22 cellular contexts compared by ENCODE assay signal in the genomic region with DNA sequence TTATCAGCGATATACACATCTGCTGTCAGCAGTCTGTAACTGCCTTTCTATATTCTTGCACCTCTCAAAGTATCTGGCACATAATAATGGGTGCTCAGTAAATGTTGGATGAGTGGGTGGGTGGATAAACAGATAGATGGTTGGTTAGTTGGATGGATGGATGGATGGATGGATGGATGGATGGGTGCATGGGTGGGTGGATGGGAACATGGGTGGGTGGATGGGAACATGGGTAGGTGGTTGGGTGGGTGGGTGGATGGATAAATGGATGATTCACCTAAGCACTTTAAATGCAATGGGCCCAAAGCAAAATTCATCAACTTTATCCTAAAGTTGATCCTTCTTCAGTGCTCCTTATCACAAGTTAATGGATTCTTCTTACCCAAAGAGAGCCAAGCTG.
"Had no signal": no experiment of that assay in that cellular context is flagged by ENCODE, and none has a peak within 500 bp of the region (broad histone marks: within the 10 kb centered on the region; RNA-seq: fewer than 3 reads in every experiment).

No MANE protein-coding gene starts in this region.

- H3K4me3 Mint-ChIP-seq: activated CD4-positive, alpha-beta T cell treated with anti-CD3 and anti-CD28 coated beads, Interleukin-2, amount 10 ng/mL, durations not matched to agents 7 days and 5 days; activated CD8-positive, alpha-beta memory T cell treated with anti-CD3 and anti-CD28 coated beads, Interleukin-2, amount 10 ng/mL, durations not matched to agents 7 days and 5 days; activated CD8-positive, alpha-beta T cell treated with anti-CD3 and anti-CD28 coated beads, Interleukin-2, amount 10 ng/mL, durations not matched to agents 7 days and 5 days; activated T-helper 1 cell treated with anti-CD3 and anti-CD28 coated beads, Interleukin-12 subunit alpha, Interleukin-12 subunit beta, Interleukin-2, Interleukin-4 antibody, amounts not matched to agents 30 ng/mL and 10 ng/mL and 1 ng/mL, durations not matched to agents 14 hours and 24 hours and 36 hours had no signal

- H3K27me3 Mint-ChIP-seq: activated CD4-positive, alpha-beta T cell treated with anti-CD3 and anti-CD28 coated beads, Interleukin-2, amount 10 ng/mL, durations not matched to agents 7 days and 5 days; activated CD8-positive, alpha-beta memory T cell treated with anti-CD3 and anti-CD28 coated beads, Interleukin-2, amount 10 ng/mL, durations not matched to agents 7 days and 5 days had no signal

- ATAC-seq: activated CD8-positive, alpha-beta memory T cell treated with anti-CD3 and anti-CD28 coated beads, Interleukin-2, amount 10 ng/mL, durations not matched to agents 7 days and 5 days; activated CD8-positive, alpha-beta T cell treated with anti-CD3 and anti-CD28 coated beads, Interleukin-2, amount 10 ng/mL, durations not matched to agents 7 days and 5 days; body of pancreas; gastroesophageal sphincter; heart right ventricle had no signal

- H3K27ac Mint-ChIP-seq: activated CD4-positive, alpha-beta T cell treated with anti-CD3 and anti-CD28 coated beads, Interleukin-2, amount 10 ng/mL, durations not matched to agents 7 days and 5 days; activated CD8-positive, alpha-beta memory T cell treated with anti-CD3 and anti-CD28 coated beads, Interleukin-2, amount 10 ng/mL, durations not matched to agents 7 days and 5 days; activated CD8-positive, alpha-beta T cell treated with anti-CD3 and anti-CD28 coated beads, Interleukin-2, amount 10 ng/mL, durations not matched to agents 7 days and 5 days; activated T-helper 1 cell treated with anti-CD3 and anti-CD28 coated beads, Interleukin-12 subunit alpha, Interleukin-12 subunit beta, Interleukin-2, Interleukin-4 antibody, amounts not matched to agents 30 ng/mL and 10 ng/mL and 1 ng/mL, durations not matched to agents 14 hours and 24 hours and 36 hours had no signal

- DNase-seq: activated CD4-positive, alpha-beta T cell treated with anti-CD3 and anti-CD28 coated beads for 1 hour; activated CD4-positive, alpha-beta T cell treated with anti-CD3 and anti-CD28 coated beads for 4 hours; activated CD4-positive, alpha-beta T cell treated with anti-CD3 and anti-CD28 coated beads, Interleukin-2, amount 10 ng/mL, durations not matched to agents 7 days and 5 days; activated CD4-positive, alpha-beta T cell treated with anti-CD3 and anti-CD28 coated beads, Interleukin-2, amount 50 U/mL, for 4 hours; activated CD8-positive, alpha-beta memory T cell treated with anti-CD3 and anti-CD28 coated beads, Interleukin-2, amount 10 ng/mL, durations not matched to agents 7 days and 5 days; activated CD8-positive, alpha-beta memory T cell treated with anti-CD3 and anti-CD28 coated beads, Interleukin-2, amount 50 U/mL, for 4 hours; activated CD8-positive, alpha-beta T cell treated with anti-CD3 and anti-CD28 coated beads, Interleukin-2, amount 10 ng/mL, durations not matched to agents 7 days and 5 days; activated gamma-delta T cell; activated naive CD4-positive, alpha-beta T cell; activated T-cell treated with anti-CD3 and anti-CD28 coated beads, Interleukin-2, amount 50 U/mL, for 1 hour; adrenal gland; amygdala; aorta; body of pancreas; cortex of kidney; dermis blood vessel endothelial cell; effector CD8-positive, alpha-beta T cell; esophagus squamous epithelium; foreskin melanocyte; heart right ventricle had no signal
